Comparison of ENCODE assay signal across 11 cellular contexts in genomic region chr13:35549481-35549880, GRCh38.
DNase-seq lines count a peak whose midpoint lies in the region; ATAC-seq and TF ChIP-seq lines count a peak whose summit lies in the region.
"Had no signal": no experiment of that assay in that cellular context is flagged by ENCODE, and none has a peak within 500 bp of the region (broad histone marks: within the 10 kb centered on the region; RNA-seq: fewer than 3 reads in every experiment).

No MANE protein-coding gene starts in this region.

- H3K36me3 ChIP-seq in breast epithelium: no peaks in the 10 kb centered on the region
- H3K36me3 ChIP-seq: BLaER1 treated with 17β-estradiol and CSF1 and Interleukin-3, amounts not matched to agents 10 nM and 100 nM had no signal

- no peaks in the 10 kb centered on the region for H3K4me1 Mint-ChIP-seq in MCF 10A (ENCODE audit: insufficient read depth, unreplicated experiment)

- H3K27ac ChIP-seq in breast epithelium: no peak overlapping the region
- H3K27ac ChIP-seq: BLaER1 treated with 17β-estradiol and CSF1 and Interleukin-3, amounts not matched to agents 10 nM and 100 nM had no signal

- no peak overlapping the region for H3K4me3 Mint-ChIP-seq in MCF 10A (ENCODE audit: unreplicated experiment)

- POLR2A ChIA-PET in MCF 10A (lab: Yijun Ruan, JAX): no interaction called here

- TF ChIP-seq POLR2A in breast epithelium (IDR thresholded peaks at IDR 0.05): no peak

- no peak overlapping the region for H3K4me3 ChIP-seq in breast epithelium
- no peak overlapping the region for H3K4me3 ChIP-seq in choroid plexus epithelial cell (ENCODE audit: low read depth, low read length)
- H3K4me3 ChIP-seq: BLaER1 treated with 17β-estradiol and CSF1 and Interleukin-3, amounts not matched to agents 10 nM and 100 nM had no signal

- peak; percentile 90 for ATAC-seq in HG03378 (IDR thresholded peaks at IDR 0.05; ENCODE audit: unreplicated experiment)

- H3K27ac Mint-ChIP-seq in MCF 10A (ENCODE audit: low read depth, unreplicated experiment): no peak overlapping the region

- H3K9me3 Mint-ChIP-seq in MCF 10A (ENCODE audit: unreplicated experiment): no peaks in the 10 kb centered on the region

- no peaks in the 10 kb centered on the region for H3K9me3 ChIP-seq in breast epithelium
- H3K9me3 ChIP-seq: BLaER1 treated with 17β-estradiol and CSF1 and Interleukin-3, amounts not matched to agents 10 nM and 100 nM had no signal

- H3K27me3 ChIP-seq in breast epithelium: no peaks in the 10 kb centered on the region
- H3K27me3 ChIP-seq: BLaER1 treated with 17β-estradiol and CSF1 and Interleukin-3, amounts not matched to agents 10 nM and 100 nM had no signal

- BruUV-seq in MCF 10A (replicated peaks; lab: Mats Ljungman, UMichigan): no TSS peak

- intact Hi-C loops in MCF 10A (cut with micrococcal nuclease) (no loop called here), breast epithelium (cut with DNase I; ENCODE audit: low total_unique reads) (no loop called here), head of caudate nucleus (cut with DNase I) (no loop called here)

- CTCF ChIA-PET in MCF 10A (lab: Yijun Ruan, JAX): interaction anchor here (0.8 kb wide), 1 partner anchor 169 kb away, joined by 3 read pairs; no protein-coding TSS in a partner anchor

- H3K4me1 ChIP-seq in breast epithelium: no peaks in the 10 kb centered on the region

- no peaks in the 10 kb centered on the region for H3K27me3 Mint-ChIP-seq in MCF 10A (ENCODE audit: insufficient read depth, unreplicated experiment)

- TF ChIP-seq CTCF in MCF 10A (IDR thresholded peaks at IDR 0.05; ENCODE audit: unreplicated experiment): no peak
- no peak for TF ChIP-seq CTCF in breast epithelium (IDR thresholded peaks at IDR 0.05)
- no peak for TF ChIP-seq CTCF in choroid plexus epithelial cell (conservative IDR thresholded peaks at IDR 0.05; ENCODE audit: low read depth, low read length)

- DNase-seq in MCF 10A (ENCODE audit: unreplicated experiment): peak; percentile 61
- DNase-seq in breast epithelium (ENCODE audit: low spot score in 2 of 2): no peak
- peak; percentile 51 for DNase-seq in choroid plexus epithelial cell (ENCODE audit: low read depth)
- DNase-seq in stromal cell of bone marrow (ENCODE audit: low read depth): peak; percentile 41
- DNase-seq in mesenteric fat pad (ENCODE audit: low spot score): no peak
- DNase-seq in Ammon's horn (ENCODE audit: low spot score): no peak
- no peak for DNase-seq in head of caudate nucleus
- DNase-seq: activated CD4-positive, alpha-beta T cell treated with anti-CD3 and anti-CD28 coated beads for 4 hours; stimulated activated naive CD4-positive, alpha-beta T cell had no signal

- no peaks in the 10 kb centered on the region for H3K36me3 Mint-ChIP-seq in MCF 10A (ENCODE audit: insufficient read depth, unreplicated experiment)

Comparison
In these comparisons a context has a peak if more than half of its experiments do, and no peak if none do; other contexts are left out.
1. DNase-seq: peak in MCF 10A (single experiment), choroid plexus epithelial cell (single experiment) and stromal cell of bone marrow (single experiment); none in breast epithelium (0 of 2), mesenteric fat pad (single experiment), Ammon's horn (single experiment) and head of caudate nucleus (0 of 42).